In genomic region chr14:104998801-104999200, GRCh38 we compare ENCODE assay signal across 15 cellular contexts. TPM values are rescaled to one million over a fixed set of nuclear protein-coding genes. Genes with fewer than 3 reads are reported as not detected.
"Had no signal": no experiment of that assay in that cellular context is flagged by ENCODE, and none has a peak within 500 bp of the region (broad histone marks: within the 10 kb centered on the region; RNA-seq: fewer than 3 reads in every experiment).

No MANE protein-coding gene starts in this region.

- H3K36me3 ChIP-seq: right lobe of liver had no signal

- H3K27ac ChIP-seq: psoas muscle, right lobe of liver, spleen, tibial nerve had no signal

- H3K36me3 Mint-ChIP-seq: activated naive CD4-positive, alpha-beta T cell treated with anti-CD3 and anti-CD28 coated beads, Interleukin-2, amount 50 U/mL, for 72 hours; immature natural killer cell; memory B cell; natural killer cell treated with Interleukin-12 subunit alpha and Interleukin-12 subunit beta and Interleukin-15 and Interleukin-18, amount 100 ng/mL, for 72 hours had no signal

- DNase-seq: anterior cingulate cortex; cerebellar nuclear complex; immature natural killer cell; left cardiac atrium; stimulated activated CD4-positive, alpha-beta T cell treated with anti-CD3 and anti-CD28 coated beads, Interleukin-1b, Interleukin-23, amount 100 ng/mL, for 48 hours had no signal

- H3K4me3 Mint-ChIP-seq: dendritic cell treated with granulocyte-macrophage colony-stimulating factor and Interleukin-4, amounts not matched to agents 40 ng/mL and 50 ng/mL, for 4 days; immature natural killer cell; memory B cell; natural killer cell treated with Interleukin-12 subunit alpha and Interleukin-12 subunit beta and Interleukin-15 and Interleukin-18, amount 100 ng/mL, for 72 hours; stimulated activated memory B cell treated with anti-CD40 and anti-IgM and Interleukin-4, amounts not matched to agents 10 μg/mL and 1 μg/mL and 100 μg/mL, for 72 hours had no signal

- H3K4me3 ChIP-seq: psoas muscle, right lobe of liver, spleen, tibial nerve had no signal

- H3K27me3 ChIP-seq: right lobe of liver, spleen, tibial nerve had no signal

- H3K9me3 Mint-ChIP-seq: activated naive CD4-positive, alpha-beta T cell treated with anti-CD3 and anti-CD28 coated beads, Interleukin-2, amount 50 U/mL, for 72 hours; dendritic cell treated with granulocyte-macrophage colony-stimulating factor and Interleukin-4, amounts not matched to agents 40 ng/mL and 50 ng/mL, for 4 days; immature natural killer cell; memory B cell; natural killer cell treated with Interleukin-12 subunit alpha and Interleukin-12 subunit beta and Interleukin-15 and Interleukin-18, amount 100 ng/mL, for 72 hours; stimulated activated memory B cell treated with anti-CD40 and anti-IgM and Interleukin-4, amounts not matched to agents 10 μg/mL and 1 μg/mL and 100 μg/mL, for 72 hours had no signal

- H3K4me1 ChIP-seq: psoas muscle, right lobe of liver, spleen, tibial nerve had no signal

- H3K27me3 Mint-ChIP-seq: dendritic cell treated with granulocyte-macrophage colony-stimulating factor and Interleukin-4, amounts not matched to agents 40 ng/mL and 50 ng/mL, for 4 days; memory B cell; natural killer cell treated with Interleukin-12 subunit alpha and Interleukin-12 subunit beta and Interleukin-15 and Interleukin-18, amount 100 ng/mL, for 72 hours; stimulated activated memory B cell treated with anti-CD40 and anti-IgM and Interleukin-4, amounts not matched to agents 10 μg/mL and 1 μg/mL and 100 μg/mL, for 72 hours had no signal

- ATAC-seq: activated CD4-positive, CD25-positive, alpha-beta regulatory T cell treated with anti-CD3 and anti-CD28 coated beads, Interleukin-2, amount 50 U/mL, for 24 hours; activated naive CD4-positive, alpha-beta T cell treated with anti-CD3 and anti-CD28 coated beads, Interleukin-2, amount 50 U/mL, for 72 hours; left cardiac atrium; natural killer cell treated with Interleukin-12 subunit alpha and Interleukin-12 subunit beta and Interleukin-15 and Interleukin-18, amount 100 ng/mL, for 72 hours; psoas muscle; right lobe of liver; stimulated activated memory B cell treated with anti-CD40 and anti-IgM and Interleukin-4, amounts not matched to agents 10 μg/mL and 1 μg/mL and 100 μg/mL, for 72 hours had no signal

- H3K4me1 Mint-ChIP-seq: immature natural killer cell; memory B cell; stimulated activated memory B cell treated with anti-CD40 and anti-IgM and Interleukin-4, amounts not matched to agents 10 μg/mL and 1 μg/mL and 100 μg/mL, for 72 hours had no signal

- H3K9me3 ChIP-seq: psoas muscle, right lobe of liver had no signal

- H3K27ac Mint-ChIP-seq: dendritic cell treated with granulocyte-macrophage colony-stimulating factor and Interleukin-4, amounts not matched to agents 40 ng/mL and 50 ng/mL, for 4 days; immature natural killer cell; memory B cell; natural killer cell treated with Interleukin-12 subunit alpha and Interleukin-12 subunit beta and Interleukin-15 and Interleukin-18, amount 100 ng/mL, for 72 hours; stimulated activated memory B cell treated with anti-CD40 and anti-IgM and Interleukin-4, amounts not matched to agents 10 μg/mL and 1 μg/mL and 100 μg/mL, for 72 hours had no signal

RNA-seq across cellular contexts. Expression of gene AHNAK2, which starts 20.6 kb away (rescaled TPM):
- total RNA-seq: natural killer cell treated with Interleukin-12 subunit alpha and Interleukin-12 subunit beta and Interleukin-15 and Interleukin-18, amount 100 ng/mL, for 72 hours had no signal
